Comparison of ENCODE assay signal across 8 cellular contexts in the genomic region with DNA sequence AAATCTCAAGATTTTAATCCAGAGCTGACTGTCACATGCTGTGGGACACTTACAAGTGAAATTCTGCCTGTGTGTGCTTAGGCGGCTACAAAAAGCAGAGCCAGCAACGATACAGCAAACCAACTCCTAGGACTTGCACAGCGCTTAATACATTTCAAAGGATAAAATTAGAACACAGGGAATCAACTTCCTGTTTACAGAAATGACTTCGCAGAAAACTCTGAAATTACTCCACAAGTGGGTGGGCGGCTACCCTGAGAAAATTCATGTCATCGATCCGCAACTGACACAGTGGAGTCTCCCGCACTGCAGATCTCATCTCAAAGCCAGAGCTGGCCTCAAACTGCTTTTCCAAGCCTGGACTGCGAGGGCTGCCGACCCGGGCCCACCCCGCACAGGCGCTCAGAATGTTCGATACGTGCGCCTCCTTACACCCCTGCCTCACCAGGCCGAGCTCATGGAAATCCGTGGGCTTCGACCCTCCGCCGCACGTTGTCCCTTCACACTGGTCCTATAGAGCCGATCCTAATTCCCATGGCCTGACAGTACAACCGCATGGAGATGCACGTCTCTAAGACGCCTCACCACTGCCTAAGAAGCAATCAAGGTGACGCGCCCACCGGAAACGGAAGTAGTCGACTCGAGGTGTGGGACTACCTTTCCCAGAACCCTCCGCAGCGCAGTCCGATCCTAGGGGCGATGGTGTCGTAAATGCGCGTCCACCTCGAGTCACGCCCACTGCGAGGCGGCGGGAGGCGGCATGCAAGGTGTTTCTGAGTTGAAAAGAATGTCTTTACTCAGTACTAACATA. TPM values are rescaled to one million over a fixed set of nuclear protein-coding genes. Genes with fewer than 3 reads are reported as not detected.
DNase-seq lines count a peak whose midpoint lies in the region; ATAC-seq, FAIRE-seq and TF ChIP-seq lines count a peak whose summit lies in the region.

A gene (minus strand): TSS at position 609 of the 811 bp plus-strand sequence. CDS start 5,625 bp downstream, outside the sequence.

- H3K27me3 ChIP-seq in CD8-positive, alpha-beta T cell (ENCODE audit: insufficient read depth, low read length): no peaks in the 10 kb centered on the region
- H3K27me3 ChIP-seq in bronchial epithelial cell (ENCODE audit: control insufficient read depth, insufficient read depth, low read length): no peaks in the 10 kb centered on the region
- no peaks in the 10 kb centered on the region for H3K27me3 ChIP-seq in iPS-20b (ENCODE audit: insufficient read depth, low read length)

- H3K4me1 Mint-ChIP-seq in CD8-positive, alpha-beta T cell (ENCODE audit: low read depth): peaks cover 14% of the 10 kb centered on the region
- H3K4me1 Mint-ChIP-seq in WTC11: no peaks in the 10 kb centered on the region

- intact Hi-C loops in CD8-positive, alpha-beta T cell (cut with DNase I, micrococcal nuclease): loop anchor here (2.0 to 5.0 kb wide), 2 partner anchors 46 to 53 kb away; a partner anchor contains a TSS

- DNase-seq in CD8-positive, alpha-beta T cell: peak; percentile 31 to 85 (median 63)
- DNase-seq in NCI-H1092 treated with DMSO at 0.1 percent for 48 hours (lab: John Stamatoyannopoulos, UW) (peak; percentile 83), WTC11 (ENCODE audit: low spot score) (peak; percentile 77), bronchial epithelial cell (ENCODE audit: low read depth) (peak; percentile 91), skeletal muscle cell (ENCODE audit: low read depth) (peak; percentile 83), SKM-1 treated with dmso at 0.1 percent for 144 hours (lab: John Stamatoyannopoulos, UW; ENCODE audit: unreplicated experiment) (no peak)

- POLR2A ChIA-PET in CD8-positive, alpha-beta T cell (lab: Charles Lee): no interaction called here
- POLR2A ChIA-PET in WTC11 (lab: Charles Lee): no interaction called here

- TF ChIP-seq CTCF in CD8-positive, alpha-beta T cell (IDR thresholded peaks at IDR 0.05): no peak
- no peak for TF ChIP-seq CTCF in WTC11 (IDR thresholded peaks at IDR 0.05)
- TF ChIP-seq CTCF in bronchial epithelial cell (IDR thresholded peaks at IDR 0.05; ENCODE audit: insufficient read depth, low read length, severe bottlenecking): no peak

- peaks cover 75% of the 10 kb centered on the region for H3K36me3 Mint-ChIP-seq in CD8-positive, alpha-beta T cell
- peaks cover 70% of the 10 kb centered on the region for H3K36me3 Mint-ChIP-seq in WTC11

- H3K9me3 ChIP-seq in CD8-positive, alpha-beta T cell (ENCODE audit: low read length): peaks cover 17% of the 10 kb centered on the region
- H3K9me3 ChIP-seq in iPS-20b (ENCODE audit: insufficient read depth, low read depth, low read length): peaks cover 98% of the 10 kb centered on the region

- CTCF ChIA-PET in CD8-positive, alpha-beta T cell (lab: Charles Lee): no interaction called here
- CTCF ChIA-PET in WTC11 (lab: Charles Lee): no interaction called here

- peaks cover 3% of the 10 kb centered on the region for H3K27me3 Mint-ChIP-seq in CD8-positive, alpha-beta T cell (ENCODE audit: low read depth)
- H3K27me3 Mint-ChIP-seq in WTC11 (ENCODE audit: low read depth): peaks cover 26% of the 10 kb centered on the region

- peak; percentile 98 for ATAC-seq in CD8-positive, alpha-beta T cell
- ATAC-seq in WTC11: peak; percentile 98
- ATAC-seq in HG03460 (IDR thresholded peaks at IDR 0.05; ENCODE audit: unreplicated experiment): no peak

- H3K9ac ChIP-seq in iPS-20b (ENCODE audit: low read depth, low read length): no peak within 1 kb of the TSS

- no peak within 1 kb of the TSS for H3K27ac ChIP-seq in CD8-positive, alpha-beta T cell (ENCODE audit: low read depth, low read length)
- H3K27ac ChIP-seq in iPS-20b (ENCODE audit: low read length): no peak within 1 kb of the TSS

- H3K4me3 ChIP-seq in CD8-positive, alpha-beta T cell (ENCODE audit: low read depth, low read length): peak within 1 kb of the TSS; percentile 80
- peak within 1 kb of the TSS; percentile 79 for H3K4me3 ChIP-seq in bronchial epithelial cell (ENCODE audit: low read depth, low read length)
- peak within 1 kb of the TSS; percentile 50; the same call in 1 of the 2 replicates for H3K4me3 ChIP-seq in iPS-20b (ENCODE audit: low read length)
- peak within 1 kb of the TSS; percentile 76 for H3K4me3 ChIP-seq in skeletal muscle cell (ENCODE audit: low read depth, low read length)

- peak; percentile 86 for FAIRE-seq in bronchial epithelial cell (lab: Jason Lieb, UNC)

- no peaks in the 10 kb centered on the region for H3K36me3 ChIP-seq in CD8-positive, alpha-beta T cell (ENCODE audit: insufficient read depth, low read length)
- H3K36me3 ChIP-seq in bronchial epithelial cell (ENCODE audit: control insufficient read depth, insufficient read depth, low read length) (no peaks in the 10 kb centered on the region), iPS-20b (ENCODE audit: insufficient read depth, low read depth, low read length) (no peaks in the 10 kb centered on the region)

- H3K27ac Mint-ChIP-seq in CD8-positive, alpha-beta T cell: peak within 1 kb of the TSS; percentile 83
- no peak within 1 kb of the TSS for H3K27ac Mint-ChIP-seq in WTC11

- H3K9me3 Mint-ChIP-seq in CD8-positive, alpha-beta T cell: peaks cover 74% of the 10 kb centered on the region
- H3K9me3 Mint-ChIP-seq in WTC11: peaks cover 90% of the 10 kb centered on the region

- peak within 1 kb of the TSS; percentile 87 for H3K4me3 Mint-ChIP-seq in CD8-positive, alpha-beta T cell
- peak within 1 kb of the TSS; percentile 86 for H3K4me3 Mint-ChIP-seq in WTC11

- peaks cover 7% of the 10 kb centered on the region for H3K4me1 ChIP-seq in CD8-positive, alpha-beta T cell (ENCODE audit: insufficient read depth, low read length)
- no peaks in the 10 kb centered on the region for H3K4me1 ChIP-seq in iPS-20b (ENCODE audit: insufficient read depth, low read length)

TF ChIP-seq in WTC11, 78 proteins besides CTCF, POLR2A, EP300 and RAD21:
- TF ChIP-seq ZNF121 (CRISPR knock-in tag; IDR thresholded peaks at IDR 0.05) (no peak), ESRRA (CRISPR knock-in tag; IDR thresholded peaks at IDR 0.05; ENCODE audit: borderline replicate concordance) (no peak), SP1 (CRISPR knock-in tag; conservative IDR thresholded peaks at IDR 0.05) (peak; percentile 25; the same call in 1 of the 2 replicates), SOX15 (CRISPR knock-in tag; IDR thresholded peaks at IDR 0.05) (no peak)

RNA-seq across cellular contexts. Expression of the gene that starts here (rescaled TPM):
- under 1 TPM; 0.25 to 0.76 TPM for total RNA-seq in CD8-positive, alpha-beta T cell
- 1.8 to 2.4 TPM (median 2.2 TPM) in 3 replicates for total RNA-seq in WTC11 (2021)
- total RNA-seq in bronchial epithelial cell: 10.8 and 19.5 TPM in 2 replicates

Comparison
In these comparisons a context has a peak if more than half of its experiments do, and no peak if none do; other contexts are left out.
1. Peak in DNase-seq, ATAC-seq and H3K4me3 ChIP-seq in CD8-positive, alpha-beta T cell; RNA of the gene not detected or under 1 TPM.